8 cellular contexts compared by ENCODE assay signal in genomic region chr3:197752107-197752506, GRCh38. TPM values are rescaled to one million over a fixed set of nuclear protein-coding genes. Genes with fewer than 3 reads are reported as not detected.
DNase-seq lines count a peak whose midpoint lies in the region; ATAC-seq, FAIRE-seq and TF ChIP-seq lines count a peak whose summit lies in the region.
"Had no signal": no experiment of that assay in that cellular context is flagged by ENCODE, and none has a peak within 500 bp of the region (broad histone marks: within the 10 kb centered on the region; RNA-seq: fewer than 3 reads in every experiment).

No MANE protein-coding gene starts in this region.

- peaks cover 8% of the 10 kb centered on the region for H3K27me3 Mint-ChIP-seq in dendritic cell treated with granulocyte-macrophage colony-stimulating factor and Interleukin-4, amounts not matched to agents 40 ng/mL and 50 ng/mL, for 4 days

- H3K27me3 ChIP-seq in OCI-LY1 (ENCODE audit: insufficient read depth, low read length) (no peaks in the 10 kb centered on the region), skeletal muscle satellite cell (ENCODE audit: control insufficient read depth, insufficient read depth, low read length) (no peaks in the 10 kb centered on the region)

- H3K27ac Mint-ChIP-seq in dendritic cell treated with granulocyte-macrophage colony-stimulating factor and Interleukin-4, amounts not matched to agents 40 ng/mL and 50 ng/mL, for 4 days = no peak overlapping the region

- H3K9me3 ChIP-seq in OCI-LY1 (ENCODE audit: low read length) = no peaks in the 10 kb centered on the region
- no peaks in the 10 kb centered on the region for H3K9me3 ChIP-seq in skeletal muscle satellite cell (replicated peaks; ENCODE audit: low read length)

- H3K4me3 Mint-ChIP-seq in dendritic cell treated with granulocyte-macrophage colony-stimulating factor and Interleukin-4, amounts not matched to agents 40 ng/mL and 50 ng/mL, for 4 days = peak overlapping the region; percentile 39

- no peaks in the 10 kb centered on the region for H4K20me1 ChIP-seq in OCI-LY1 (ENCODE audit: insufficient read depth, low read length)

- H3K9me3 Mint-ChIP-seq in dendritic cell treated with granulocyte-macrophage colony-stimulating factor and Interleukin-4, amounts not matched to agents 40 ng/mL and 50 ng/mL, for 4 days = peaks cover 7% of the 10 kb centered on the region

- H3K4me1 Mint-ChIP-seq in dendritic cell treated with granulocyte-macrophage colony-stimulating factor and Interleukin-4, amounts not matched to agents 40 ng/mL and 50 ng/mL, for 4 days (ENCODE audit: low read depth) = peaks cover 36% of the 10 kb centered on the region

- H3K9ac ChIP-seq in OCI-LY1 (ENCODE audit: low read length) (peak overlapping the region; percentile 92; the same call in 1 of the 2 replicates), skeletal muscle satellite cell (ENCODE audit: low read depth, low read length) (peak overlapping the region; percentile 10)

- H3K4me3 ChIP-seq in OCI-LY1 (ENCODE audit: low read depth, low read length, poor library complexity, severe bottlenecking) = peak overlapping the region; percentile 88
- H3K4me3 ChIP-seq in skeletal muscle satellite cell (ENCODE audit: low read length) = peak overlapping the region; percentile 88

- H3K9me2 ChIP-seq in OCI-LY1 (ENCODE audit: low read depth, low read length) = no peaks in the 10 kb centered on the region

- no peak for TF ChIP-seq CTCF in OCI-LY1 (IDR thresholded peaks at IDR 0.05; ENCODE audit: low read length)

- peaks cover 10% of the 10 kb centered on the region; the same call in 1 of the 2 replicates for H3F3A ChIP-seq in OCI-LY1 (ENCODE audit: insufficient read depth, low read length)

- peak overlapping the region; percentile 88 for H3K4me2 ChIP-seq in OCI-LY1 (ENCODE audit: low read length)
- H3K4me2 ChIP-seq in skeletal muscle satellite cell (ENCODE audit: low read length) = peak overlapping the region; percentile 98

- intact Hi-C loops in dendritic cell treated with granulocyte-macrophage colony-stimulating factor and Interleukin-4, amounts not matched to agents 40 ng/mL and 50 ng/mL, for 4 days (cut with micrococcal nuclease) = loop anchor here (5.0 kb wide), 1 partner anchor 40 kb away; the partner anchor contains the start of gene LRCH3

- H3K27ac ChIP-seq in OCI-LY1 (ENCODE audit: low read depth, low read length, poor library complexity, severe bottlenecking) = peak overlapping the region; percentile 91

- TF ChIP-seq POLR2A in GM12891 (IDR thresholded peaks at IDR 0.05; ENCODE audit: low read depth, low read length) = no peak

- H3K4me1 ChIP-seq in OCI-LY1 (ENCODE audit: insufficient read depth, low read length, severe bottlenecking) (peaks cover 61% of the 10 kb centered on the region), skeletal muscle satellite cell (ENCODE audit: control insufficient read depth, insufficient read depth, low read length) (peaks cover 17% of the 10 kb centered on the region)

- DNase-seq in GM12891 (ENCODE audit: insufficient read length, low spot score) (no peak), NCI-H446 treated with DMSO at 0.1 percent for 48 hours (lab: John Stamatoyannopoulos, UW) (no peak), C1 segment of cervical spinal cord (lab: John Stamatoyannopoulos, UW) (no peak)
- DNase-seq: SHP77 treated with DMSO at 0.1 percent for 48 hours had no signal

- ATAC-seq in GM19397 (IDR thresholded peaks at IDR 0.05; ENCODE audit: unreplicated experiment) = no peak

- H3K36me3 Mint-ChIP-seq in dendritic cell treated with granulocyte-macrophage colony-stimulating factor and Interleukin-4, amounts not matched to agents 40 ng/mL and 50 ng/mL, for 4 days (ENCODE audit: low read depth) = peaks cover 26% of the 10 kb centered on the region

- no peak overlapping the region for H2AFZ ChIP-seq in OCI-LY1 (ENCODE audit: low read length)

- peak; percentile 74 for FAIRE-seq in GM12891 (lab: Jason Lieb, UNC)

- H3K36me3 ChIP-seq in OCI-LY1 (ENCODE audit: insufficient read depth, low read length) = peaks cover 12% of the 10 kb centered on the region
- H3K36me3 ChIP-seq in skeletal muscle satellite cell (ENCODE audit: insufficient read depth, low read length) = peaks cover 5% of the 10 kb centered on the region

- peaks cover 66% of the 10 kb centered on the region for H3K79me2 ChIP-seq in OCI-LY1 (ENCODE audit: insufficient read depth, low read length)

TF ChIP-seq in GM12891, 5 proteins besides CTCF, POLR2A, EP300 and RAD21:
- TF ChIP-seq TAF1 (IDR thresholded peaks at IDR 0.05; ENCODE audit: low read depth, low read length) (no peak), POU2F2 (IDR thresholded peaks at IDR 0.05; ENCODE audit: low read depth, low read length) (no peak), SPI1 (IDR thresholded peaks at IDR 0.05; ENCODE audit: low read depth, low read length) (no peak), PAX5 (IDR thresholded peaks at IDR 0.05; ENCODE audit: insufficient read depth, low read length, severe bottlenecking) (no peak), POLR2AphosphoS5 (IDR thresholded peaks at IDR 0.05; ENCODE audit: low read depth, low read length) (no peak)

RNA-seq across cellular contexts. Expression of gene FYTTD1, which starts 2.4 kb away (rescaled TPM):
- 34.1 TPM for polyA plus RNA-seq in GM12891 (2012; ENCODE audit: low read depth, missing spikeins)
- 23.8 and 34.5 TPM in 2 replicates for total RNA-seq in skeletal muscle satellite cell (2012; rRNA removed)

RNA-seq across cellular contexts. Expression of gene RUBCN, which starts 15.4 kb away (rescaled TPM):
- polyA plus RNA-seq in GM12891 (2012; ENCODE audit: low read depth, missing spikeins) = 29.4 TPM
- 13.2 and 13.8 TPM in 2 replicates for total RNA-seq in skeletal muscle satellite cell (2012; rRNA removed)

RNA-seq across cellular contexts. Expression of gene LRCH3, which starts 38.9 kb away (rescaled TPM):
- 19.6 TPM for polyA plus RNA-seq in GM12891 (2012; ENCODE audit: low read depth, missing spikeins)
- total RNA-seq in skeletal muscle satellite cell (2012; rRNA removed) = 32.4 and 95.0 TPM in 2 replicates
